8 cellular contexts compared by ENCODE assay signal in the genomic region with DNA sequence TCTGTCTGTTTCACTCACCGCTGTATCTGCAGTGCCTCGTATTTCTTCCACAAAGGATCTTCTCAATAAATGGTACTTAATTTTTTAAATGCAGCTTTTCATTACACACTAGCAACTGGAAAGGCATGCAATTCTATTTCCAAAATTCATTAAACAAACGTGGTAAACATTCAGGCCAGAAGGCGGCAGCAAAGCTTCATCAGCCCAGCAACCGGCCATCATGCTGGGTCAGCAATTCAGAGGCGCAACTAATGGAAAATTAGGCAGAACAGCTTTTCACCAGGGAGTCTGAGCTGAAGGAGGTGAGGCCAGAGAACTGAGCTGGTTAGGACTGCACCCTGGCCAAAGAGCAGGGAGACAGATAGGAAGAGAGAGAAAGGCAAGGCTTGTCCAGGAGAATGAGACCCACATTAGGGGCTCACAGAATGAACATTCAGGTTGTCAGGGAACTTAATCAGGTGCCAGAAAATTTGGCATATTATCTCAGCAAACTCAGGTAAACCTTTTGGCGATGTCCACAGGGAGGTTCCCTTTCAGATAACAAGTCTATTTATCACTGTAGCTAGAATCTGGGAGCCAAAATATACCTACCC. TPM values are rescaled to one million over a fixed set of nuclear protein-coding genes. Genes with fewer than 3 reads are reported as not detected.
DNase-seq lines count a peak whose midpoint lies in the region; ATAC-seq and TF ChIP-seq lines count a peak whose summit lies in the region.

No MANE protein-coding gene starts in this region.

- peaks cover 0 to 3% of the 10 kb centered on the region in 2 donors for H3K9me3 ChIP-seq in breast epithelium
- H3K9me3 ChIP-seq in upper lobe of left lung: peaks cover 0 to under 1% (median 0%) of the 10 kb centered on the region in 4 donors

- H3K4me3 ChIP-seq in breast epithelium: no peak overlapping the region
- H3K4me3 ChIP-seq in upper lobe of left lung: no peak overlapping the region

- H3K27ac ChIP-seq in breast epithelium (no peak overlapping the region), upper lobe of left lung (no peak overlapping the region)

- WGBS in upper lobe of left lung, 2 donors: 16 to 17% methylated on average over 7 of the region's 7 CpGs

- DNase-seq in D341Med (ENCODE audit: low spot score): peak; percentile 57
- peak; percentile 3 for DNase-seq in NCI-H2171 (lab: John Stamatoyannopoulos, UW)
- peak; percentile 25 to 56 for DNase-seq in breast epithelium (ENCODE audit: low spot score in 2 of 2)
- peak; percentile 37 for DNase-seq in kidney glomerular epithelial cell (lab: John Stamatoyannopoulos, UW)
- DNase-seq in upper lobe of left lung: peak in 1 of 2 donors; percentile 56
- DNase-seq in NCI-H2029 treated with DMSO at 0.1 percent for 48 hours (lab: John Stamatoyannopoulos, UW): no peak

- no peaks in the 10 kb centered on the region for H3K27me3 ChIP-seq in breast epithelium
- H3K27me3 ChIP-seq in upper lobe of left lung: no peaks in the 10 kb centered on the region

- no peaks in the 10 kb centered on the region for H3K36me3 ChIP-seq in breast epithelium
- H3K36me3 ChIP-seq in upper lobe of left lung: no peaks in the 10 kb centered on the region

- no peak for TF ChIP-seq POLR2A in breast epithelium (IDR thresholded peaks at IDR 0.05)
- TF ChIP-seq POLR2A in upper lobe of left lung (IDR thresholded peaks at IDR 0.05): no peak

- H3K4me1 ChIP-seq in breast epithelium: no peaks in the 10 kb centered on the region
- peaks cover 0 to 7% (median 3%) of the 10 kb centered on the region in 4 donors for H3K4me1 ChIP-seq in upper lobe of left lung

- peak in 2 of 3 donors; percentile 61 to 80 for TF ChIP-seq CTCF in breast epithelium (IDR thresholded peaks at IDR 0.05)
- TF ChIP-seq CTCF in upper lobe of left lung (IDR thresholded peaks at IDR 0.05): peak; percentile 20 to 73 (median 50)

- intact Hi-C loops in breast epithelium (cut with DNase I; ENCODE audit: low total_unique reads): no loop called here

- ATAC-seq in GM21360 (IDR thresholded peaks at IDR 0.05; ENCODE audit: unreplicated experiment): peak; percentile 59
- ATAC-seq in upper lobe of left lung (ENCODE audit: low FRiP score in 2 of 2): peak; percentile 21 to 71
- ATAC-seq in GM19467 (IDR thresholded peaks at IDR 0.05; ENCODE audit: unreplicated experiment): no peak

- TF ChIP-seq EP300 in upper lobe of left lung (IDR thresholded peaks at IDR 0.05): no peak

RNA-seq across cellular contexts. Expression of gene RNF180, which starts 17.7 kb away (rescaled TPM):
- total RNA-seq in breast epithelium: 10 to 100 TPM; 14.4 to 22.7 (median 16.2) TPM
- total RNA-seq in upper lobe of left lung: 10 to 100 TPM in 2 of 6 donors, 1 to 10 TPM in 4; 5.0 to 17.4 (median 9.7) TPM
